Comparison of ENCODE assay signal across 1 cellular context in the genomic region with DNA sequence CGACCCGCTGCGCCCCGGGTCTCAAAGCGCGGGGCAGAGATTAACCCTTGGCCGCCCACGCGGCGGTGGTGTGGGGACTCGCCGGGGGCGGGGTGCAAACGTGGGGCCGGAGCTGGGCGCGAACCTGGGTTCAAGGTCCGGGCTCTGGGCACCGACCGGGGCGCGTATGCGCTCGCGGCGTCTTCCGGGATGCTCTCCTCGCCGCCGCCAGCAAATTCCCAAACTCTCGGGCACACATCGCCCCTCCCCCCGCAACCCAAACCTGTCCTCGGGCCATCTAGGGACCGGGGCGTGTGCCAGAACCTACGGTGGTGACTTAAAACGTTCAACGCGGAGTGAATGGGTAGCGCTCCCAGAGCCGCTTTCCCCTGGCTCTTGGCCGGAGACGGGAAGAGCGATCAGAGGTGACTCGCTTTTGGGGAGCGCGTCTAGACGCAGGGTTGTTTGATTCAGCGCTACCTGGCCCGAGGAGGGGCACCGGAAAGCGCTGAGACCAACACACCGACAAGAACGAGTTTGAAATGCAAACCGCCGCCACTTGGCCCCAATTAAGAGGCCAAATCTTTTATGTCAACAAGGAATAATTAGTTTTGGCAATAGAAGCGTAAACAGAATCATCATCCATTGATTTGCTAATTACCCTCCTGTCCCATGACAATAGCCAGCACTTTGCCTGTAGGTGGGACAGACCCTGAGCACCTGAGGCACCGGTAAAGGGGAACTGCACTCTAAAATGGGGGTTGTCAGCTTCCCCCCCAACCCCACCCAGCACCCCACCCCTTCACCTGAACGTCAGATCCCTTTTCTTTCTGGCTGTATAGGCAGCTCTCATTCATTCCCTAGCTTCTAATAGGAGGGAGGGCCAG.
A peak's percentile ranks its signal among the peaks of the same experiment; 100 is the strongest.
TF ChIP-seq lines count a peak whose summit lies in the region.

No MANE protein-coding gene starts in this region.

TF ChIP-seq in K562, 482 proteins besides CTCF, POLR2A, EP300 and RAD21 (continued from another document and continues in another):
- TF ChIP-seq, protein P1, sequence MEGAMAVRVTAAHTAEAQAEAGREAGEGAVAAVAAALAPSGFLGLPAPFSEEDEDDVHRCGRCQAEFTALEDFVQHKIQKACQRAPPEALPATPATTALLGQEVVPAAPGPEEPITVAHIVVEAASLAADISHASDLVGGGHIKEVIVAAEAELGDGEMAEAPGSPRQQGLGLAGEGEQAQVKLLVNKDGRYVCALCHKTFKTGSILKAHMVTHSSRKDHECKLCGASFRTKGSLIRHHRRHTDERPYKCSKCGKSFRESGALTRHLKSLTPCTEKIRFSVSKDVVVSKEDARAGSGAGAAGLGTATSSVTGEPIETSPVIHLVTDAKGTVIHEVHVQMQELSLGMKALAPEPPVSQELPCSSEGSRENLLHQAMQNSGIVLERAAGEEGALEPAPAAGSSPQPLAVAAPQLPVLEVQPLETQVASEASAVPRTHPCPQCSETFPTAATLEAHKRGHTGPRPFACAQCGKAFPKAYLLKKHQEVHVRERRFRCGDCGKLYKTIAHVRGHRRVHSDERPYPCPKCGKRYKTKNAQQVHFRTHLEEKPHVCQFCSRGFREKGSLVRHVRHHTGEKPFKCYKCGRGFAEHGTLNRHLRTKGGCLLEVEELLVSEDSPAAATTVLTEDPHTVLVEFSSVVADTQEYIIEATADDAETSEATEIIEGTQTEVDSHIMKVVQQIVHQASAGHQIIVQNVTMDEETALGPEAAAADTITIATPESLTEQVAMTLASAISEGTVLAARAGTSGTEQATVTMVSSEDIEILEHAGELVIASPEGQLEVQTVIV (CRISPR knock-in tag; IDR thresholded peaks at IDR 0.05; ENCODE audit: borderline replicate concordance): no peak
- no peak for TF ChIP-seq RFX1 (IDR thresholded peaks at IDR 0.05)
- TF ChIP-seq TFAM (CRISPR knock-in tag; conservative IDR thresholded peaks at IDR 0.05): no peak
- no peak for TF ChIP-seq HDGF (IDR thresholded peaks at IDR 0.05)
- TF ChIP-seq HDAC8 (tag; IDR thresholded peaks at IDR 0.05): no peak
- TF ChIP-seq RBFOX2 (IDR thresholded peaks at IDR 0.05; ENCODE audit: low read depth, low read length): peak; percentile 67
- no peak for TF ChIP-seq HMG20A (CRISPR knock-in tag; conservative IDR thresholded peaks at IDR 0.05)
- no peak for TF ChIP-seq GTF2F1 (IDR thresholded peaks at IDR 0.05; ENCODE audit: low read depth, low read length)
- no peak for TF ChIP-seq HNRNPK (IDR thresholded peaks at IDR 0.05; ENCODE audit: low read depth, low read length, poor library complexity, severe bottlenecking)
- no peak for TF ChIP-seq PTRF (tag; IDR thresholded peaks at IDR 0.05)
- TF ChIP-seq KDM2B (CRISPR knock-in tag; IDR thresholded peaks at IDR 0.05): peak; percentile 85; the same call in 1 of the 2 replicates
- no peak for TF ChIP-seq XRCC4 (IDR thresholded peaks at IDR 0.05; ENCODE audit: extremely low read depth, insufficient read depth, insufficient read length)
- TF ChIP-seq, protein P2, sequence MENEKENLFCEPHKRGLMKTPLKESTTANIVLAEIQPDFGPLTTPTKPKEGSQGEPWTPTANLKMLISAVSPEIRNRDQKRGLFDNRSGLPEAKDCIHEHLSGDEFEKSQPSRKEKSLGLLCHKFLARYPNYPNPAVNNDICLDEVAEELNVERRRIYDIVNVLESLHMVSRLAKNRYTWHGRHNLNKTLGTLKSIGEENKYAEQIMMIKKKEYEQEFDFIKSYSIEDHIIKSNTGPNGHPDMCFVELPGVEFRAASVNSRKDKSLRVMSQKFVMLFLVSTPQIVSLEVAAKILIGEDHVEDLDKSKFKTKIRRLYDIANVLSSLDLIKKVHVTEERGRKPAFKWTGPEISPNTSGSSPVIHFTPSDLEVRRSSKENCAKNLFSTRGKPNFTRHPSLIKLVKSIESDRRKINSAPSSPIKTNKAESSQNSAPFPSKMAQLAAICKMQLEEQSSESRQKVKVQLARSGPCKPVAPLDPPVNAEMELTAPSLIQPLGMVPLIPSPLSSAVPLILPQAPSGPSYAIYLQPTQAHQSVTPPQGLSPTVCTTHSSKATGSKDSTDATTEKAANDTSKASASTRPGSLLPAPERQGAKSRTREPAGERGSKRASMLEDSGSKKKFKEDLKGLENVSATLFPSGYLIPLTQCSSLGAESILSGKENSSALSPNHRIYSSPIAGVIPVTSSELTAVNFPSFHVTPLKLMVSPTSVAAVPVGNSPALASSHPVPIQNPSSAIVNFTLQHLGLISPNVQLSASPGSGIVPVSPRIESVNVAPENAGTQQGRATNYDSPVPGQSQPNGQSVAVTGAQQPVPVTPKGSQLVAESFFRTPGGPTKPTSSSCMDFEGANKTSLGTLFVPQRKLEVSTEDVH (IDR thresholded peaks at IDR 0.05; ENCODE audit: low read depth, partially characterized antibody): no peak
- no peak for TF ChIP-seq GATAD2B (IDR thresholded peaks at IDR 0.05; ENCODE audit: borderline replicate concordance)
- TF ChIP-seq FOXM1 (IDR thresholded peaks at IDR 0.05; ENCODE audit: low read depth): no peak
- TF ChIP-seq FOXM1 (CRISPR knock-in tag; IDR thresholded peaks at IDR 0.05; ENCODE audit: low read depth): 0 out of 2 replicates have a peak, but pooled peaks have one; percentile 47
- no peak for TF ChIP-seq HDAC3 (IDR thresholded peaks at IDR 0.05; ENCODE audit: borderline replicate concordance, partially characterized antibody)
- no peak for TF ChIP-seq MCM3 (IDR thresholded peaks at IDR 0.05)
- TF ChIP-seq STAG1 (CRISPR knock-in tag; IDR thresholded peaks at IDR 0.05; ENCODE audit: borderline replicate concordance): no peak
- TF ChIP-seq EZH2 (IDR thresholded peaks at IDR 0.05; ENCODE audit: borderline replicate concordance, low read depth, low read length): no peak
- no peak for TF ChIP-seq MLX (CRISPR knock-in tag; conservative IDR thresholded peaks at IDR 0.05)
- TF ChIP-seq POLR3A (IDR thresholded peaks at IDR 0.05; ENCODE audit: borderline replicate concordance, extremely low read depth, insufficient read depth, insufficient read length): no peak
- TF ChIP-seq ZNF830 (CRISPR knock-in tag; IDR thresholded peaks at IDR 0.05): no peak
- peak; percentile 44 for TF ChIP-seq PCBP1 (IDR thresholded peaks at IDR 0.05; ENCODE audit: low read depth, low read length, poor library complexity, severe bottlenecking)
- no peak for TF ChIP-seq SMARCC2 (IDR thresholded peaks at IDR 0.05; ENCODE audit: low read depth)
- TF ChIP-seq ZEB2 (IDR thresholded peaks at IDR 0.05): no peak
- no peak for TF ChIP-seq CCNT2 (IDR thresholded peaks at IDR 0.05; ENCODE audit: borderline replicate concordance, extremely low read depth, insufficient read length, low read depth, low read length)
- TF ChIP-seq ZNF785 (CRISPR knock-in tag; IDR thresholded peaks at IDR 0.05): no peak
- peak; percentile 34; the same call in 1 of the 2 replicates for TF ChIP-seq NFIC (IDR thresholded peaks at IDR 0.05)
- peak; percentile 76 for TF ChIP-seq POLR2G (IDR thresholded peaks at IDR 0.05; ENCODE audit: low read depth, low read length)
- TF ChIP-seq SMAD4 (CRISPR knock-in tag; conservative IDR thresholded peaks at IDR 0.05): peak; percentile 60; the same call in 1 of the 2 replicates
- TF ChIP-seq, protein P3, sequence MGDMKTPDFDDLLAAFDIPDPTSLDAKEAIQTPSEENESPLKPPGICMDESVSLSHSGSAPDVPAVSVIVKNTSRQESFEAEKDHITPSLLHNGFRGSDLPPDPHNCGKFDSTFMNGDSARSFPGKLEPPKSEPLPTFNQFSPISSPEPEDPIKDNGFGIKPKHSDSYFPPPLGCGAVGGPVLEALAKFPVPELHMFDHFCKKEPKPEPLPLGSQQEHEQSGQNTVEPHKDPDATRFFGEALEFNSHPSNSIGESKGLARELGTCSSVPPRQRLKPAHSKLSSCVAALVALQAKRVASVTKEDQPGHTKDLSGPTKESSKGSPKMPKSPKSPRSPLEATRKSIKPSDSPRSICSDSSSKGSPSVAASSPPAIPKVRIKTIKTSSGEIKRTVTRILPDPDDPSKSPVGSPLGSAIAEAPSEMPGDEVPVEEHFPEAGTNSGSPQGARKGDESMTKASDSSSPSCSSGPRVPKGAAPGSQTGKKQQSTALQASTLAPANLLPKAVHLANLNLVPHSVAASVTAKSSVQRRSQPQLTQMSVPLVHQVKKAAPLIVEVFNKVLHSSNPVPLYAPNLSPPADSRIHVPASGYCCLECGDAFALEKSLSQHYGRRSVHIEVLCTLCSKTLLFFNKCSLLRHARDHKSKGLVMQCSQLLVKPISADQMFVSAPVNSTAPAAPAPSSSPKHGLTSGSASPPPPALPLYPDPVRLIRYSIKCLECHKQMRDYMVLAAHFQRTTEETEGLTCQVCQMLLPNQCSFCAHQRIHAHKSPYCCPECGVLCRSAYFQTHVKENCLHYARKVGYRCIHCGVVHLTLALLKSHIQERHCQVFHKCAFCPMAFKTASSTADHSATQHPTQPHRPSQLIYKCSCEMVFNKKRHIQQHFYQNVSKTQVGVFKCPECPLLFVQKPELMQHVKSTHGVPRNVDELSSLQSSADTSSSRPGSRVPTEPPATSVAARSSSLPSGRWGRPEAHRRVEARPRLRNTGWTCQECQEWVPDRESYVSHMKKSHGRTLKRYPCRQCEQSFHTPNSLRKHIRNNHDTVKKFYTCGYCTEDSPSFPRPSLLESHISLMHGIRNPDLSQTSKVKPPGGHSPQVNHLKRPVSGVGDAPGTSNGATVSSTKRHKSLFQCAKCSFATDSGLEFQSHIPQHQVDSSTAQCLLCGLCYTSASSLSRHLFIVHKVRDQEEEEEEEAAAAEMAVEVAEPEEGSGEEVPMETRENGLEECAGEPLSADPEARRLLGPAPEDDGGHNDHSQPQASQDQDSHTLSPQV (IDR thresholded peaks at IDR 0.05): peak; percentile 46; the same call in 1 of the 2 replicates
- peak; percentile 79 for TF ChIP-seq CTBP1 (IDR thresholded peaks at IDR 0.05; ENCODE audit: borderline replicate concordance)
- no peak for TF ChIP-seq POLR2AphosphoS5 (IDR thresholded peaks at IDR 0.05; ENCODE audit: control insufficient read depth, insufficient read depth, low read depth, low read length)
- no peak for TF ChIP-seq MYNN (IDR thresholded peaks at IDR 0.05)
- TF ChIP-seq MYNN (CRISPR knock-in tag; IDR thresholded peaks at IDR 0.05): no peak
- no peak for TF ChIP-seq FOXP4 (CRISPR knock-in tag; IDR thresholded peaks at IDR 0.05; ENCODE audit: borderline replicate concordance)
- TF ChIP-seq EHMT2 (IDR thresholded peaks at IDR 0.05): no peak
- TF ChIP-seq HLTF (IDR thresholded peaks at IDR 0.05): no peak
- no peak for TF ChIP-seq C11orf30 (IDR thresholded peaks at IDR 0.05; ENCODE audit: low read depth)
- TF ChIP-seq ZNF644 (tag; IDR thresholded peaks at IDR 0.05; ENCODE audit: low read depth): no peak
- peak; percentile 48 to 66 for TF ChIP-seq MAZ (CRISPR knock-in tag; conservative IDR thresholded peaks at IDR 0.05 in 1 of 2, IDR thresholded peaks at IDR 0.05 in 1 of 2)
- no peak for TF ChIP-seq NUFIP1 (IDR thresholded peaks at IDR 0.05; ENCODE audit: partially characterized antibody)
- TF ChIP-seq EGR1 (conservative IDR thresholded peaks at IDR 0.05): peak; percentile 88
- no peak for TF ChIP-seq FOXA1 (IDR thresholded peaks at IDR 0.05; ENCODE audit: borderline replicate concordance)
- no peak for TF ChIP-seq CEBPB (tag; IDR thresholded peaks at IDR 0.05)
- TF ChIP-seq, protein P4, sequence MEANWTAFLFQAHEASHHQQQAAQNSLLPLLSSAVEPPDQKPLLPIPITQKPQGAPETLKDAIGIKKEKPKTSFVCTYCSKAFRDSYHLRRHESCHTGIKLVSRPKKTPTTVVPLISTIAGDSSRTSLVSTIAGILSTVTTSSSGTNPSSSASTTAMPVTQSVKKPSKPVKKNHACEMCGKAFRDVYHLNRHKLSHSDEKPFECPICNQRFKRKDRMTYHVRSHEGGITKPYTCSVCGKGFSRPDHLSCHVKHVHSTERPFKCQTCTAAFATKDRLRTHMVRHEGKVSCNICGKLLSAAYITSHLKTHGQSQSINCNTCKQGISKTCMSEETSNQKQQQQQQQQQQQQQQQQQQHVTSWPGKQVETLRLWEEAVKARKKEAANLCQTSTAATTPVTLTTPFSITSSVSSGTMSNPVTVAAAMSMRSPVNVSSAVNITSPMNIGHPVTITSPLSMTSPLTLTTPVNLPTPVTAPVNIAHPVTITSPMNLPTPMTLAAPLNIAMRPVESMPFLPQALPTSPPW (CRISPR knock-in tag; IDR thresholded peaks at IDR 0.05): peak; percentile 52
- no peak for TF ChIP-seq NCOA6 (IDR thresholded peaks at IDR 0.05)
- no peak for TF ChIP-seq ZNF253 (CRISPR knock-in tag; conservative IDR thresholded peaks at IDR 0.05)
- no peak for TF ChIP-seq ZNF347 (CRISPR knock-in tag; IDR thresholded peaks at IDR 0.05; ENCODE audit: low read depth)
- TF ChIP-seq SIN3B (IDR thresholded peaks at IDR 0.05; ENCODE audit: low read depth): no peak
- no peak for TF ChIP-seq CBX2 (IDR thresholded peaks at IDR 0.05; ENCODE audit: insufficient read depth, low read length, poor library complexity, severe bottlenecking)
- TF ChIP-seq BRD4 (IDR thresholded peaks at IDR 0.05): no peak
- TF ChIP-seq ELK1 (CRISPR knock-in tag; IDR thresholded peaks at IDR 0.05): no peak
